ENCODE assay signal across 17 cellular contexts in genomic region chr13:114145256-114145655, GRCh38. TPM values are rescaled to one million over a fixed set of nuclear protein-coding genes. Genes with fewer than 3 reads are reported as not detected.
DNase-seq lines count a peak whose midpoint lies in the region; ATAC-seq and TF ChIP-seq lines count a peak whose summit lies in the region.
"Had no signal": no experiment of that assay in that cellular context is flagged by ENCODE, and none has a peak within 500 bp of the region (broad histone marks: within the 10 kb centered on the region; RNA-seq: fewer than 3 reads in every experiment).

No MANE protein-coding gene starts in this region.

- H2AFZ ChIP-seq in osteoblast (ENCODE audit: low read length): no peak overlapping the region

- no peak for TF ChIP-seq CTCF in osteoblast (IDR thresholded peaks at IDR 0.05; ENCODE audit: extremely low read depth, low read depth, low read length)
- no peak for TF ChIP-seq CTCF in mesothelial cell of epicardium (IDR thresholded peaks at IDR 0.05; ENCODE audit: unreplicated experiment)

- no peak overlapping the region for H3K4me2 ChIP-seq in osteoblast (ENCODE audit: insufficient read depth, low read length)

- H3K36me3 ChIP-seq in osteoblast (ENCODE audit: insufficient read depth, low read length): no peaks in the 10 kb centered on the region
- H3K36me3 ChIP-seq: esophagus squamous epithelium had no signal

- peaks cover 3% of the 10 kb centered on the region for H3K4me1 ChIP-seq in osteoblast (ENCODE audit: insufficient read depth, low read length)

- H3K27ac ChIP-seq in osteoblast (ENCODE audit: low read depth, low read length): no peak overlapping the region
- H3K27ac ChIP-seq: esophagus squamous epithelium had no signal

- CTCF ChIA-PET in activated CD4-positive, alpha-beta T cell treated with anti-CD3 and anti-CD28 coated beads for 36 hours (lab: Charles Lee): interaction anchor here (0.6 to 1.4 kb wide), 4 partner anchors 16 to 78 kb away, joined by 3 to 5 read pairs (median 4); no protein-coding TSS in a partner anchor

- H3K27me3 Mint-ChIP-seq in activated CD4-positive, alpha-beta T cell treated with anti-CD3 and anti-CD28 coated beads for 36 hours: no peaks in the 10 kb centered on the region
- H3K27me3 Mint-ChIP-seq in mesothelial cell of epicardium (ENCODE audit: low read depth): peaks cover 2% of the 10 kb centered on the region

- POLR2A ChIA-PET in activated CD4-positive, alpha-beta T cell treated with anti-CD3 and anti-CD28 coated beads for 36 hours (lab: Charles Lee): interaction anchor here (0.5 to 1.1 kb wide), 2 partner anchors 17 to 1616 kb away, joined by 4 read pairs; no protein-coding TSS in a partner anchor

- intact Hi-C loops in activated CD4-positive, alpha-beta T cell treated with anti-CD3 and anti-CD28 coated beads for 36 hours (cut with DNase I, micrococcal nuclease): loop anchor here in 1 of 2 experiments (5.0 kb wide), 1 partner anchor 33 kb away; no protein-coding TSS in a partner anchor

- no peaks in the 10 kb centered on the region for H3K9me3 Mint-ChIP-seq in activated CD4-positive, alpha-beta T cell treated with anti-CD3 and anti-CD28 coated beads for 36 hours (ENCODE audit: low read depth)
- no peaks in the 10 kb centered on the region for H3K9me3 Mint-ChIP-seq in mesothelial cell of epicardium
- H3K9me3 Mint-ChIP-seq: H9 had no signal

- H3K27ac Mint-ChIP-seq in activated CD4-positive, alpha-beta T cell treated with anti-CD3 and anti-CD28 coated beads for 36 hours: peak overlapping the region; percentile 11
- H3K27ac Mint-ChIP-seq in mesothelial cell of epicardium: no peak overlapping the region
- H3K27ac Mint-ChIP-seq: progenitor cell of endocrine pancreas had no signal

- no peaks in the 10 kb centered on the region for H3K79me2 ChIP-seq in osteoblast (ENCODE audit: insufficient read depth, low read length)

- H3K4me3 ChIP-seq in osteoblast (ENCODE audit: insufficient read depth, low read length): no peak overlapping the region
- H3K4me3 ChIP-seq: esophagus squamous epithelium had no signal

- peak; percentile 6 for DNase-seq in activated CD4-positive, alpha-beta T cell treated with anti-CD3 and anti-CD28 coated beads for 36 hours
- no peak for DNase-seq in activated CD4-positive, alpha-beta T cell treated with anti-CD3 and anti-CD28 coated beads for 1 hour
- peak; percentile 13 for DNase-seq in NCI-H1092 (lab: John Stamatoyannopoulos, UW)
- peak; percentile 15 for DNase-seq in activated CD8-positive, alpha-beta memory T cell treated with anti-CD3 and anti-CD28 coated beads, Interleukin-2, amount 50 U/mL, for 4 hours
- DNase-seq in osteoblast (ENCODE audit: insufficient read length, low spot score, missing footprints): peak; percentile 81
- DNase-seq in mesothelial cell of epicardium (ENCODE audit: low spot score in 2 of 2, unreplicated experiment in 2 of 2): no peak
- no peak for DNase-seq in dedifferentiated amniotic fluid mesenchymal stem cell (ENCODE audit: extremely low spot score)
- DNase-seq in GDM1 (lab: John Stamatoyannopoulos, UW): no peak
- DNase-seq: activated gamma-delta T cell treated with Interleukin-2 at 50 U/mL for 16 hours; esophagus squamous epithelium; H9; mammary epithelial cell; NCI-H510A treated with DMSO at 0.1 percent for 48 hours; stimulated activated naive CD4-positive, alpha-beta T cell had no signal

- no peaks in the 10 kb centered on the region for H3K27me3 ChIP-seq in osteoblast (ENCODE audit: insufficient read depth, low read length)

- H3K9me3 ChIP-seq in osteoblast (ENCODE audit: low read depth, low read length): no peaks in the 10 kb centered on the region
- H3K9me3 ChIP-seq: esophagus squamous epithelium had no signal

- H3K4me1 Mint-ChIP-seq in activated CD4-positive, alpha-beta T cell treated with anti-CD3 and anti-CD28 coated beads for 36 hours: peaks cover 25% of the 10 kb centered on the region
- H3K4me1 Mint-ChIP-seq in mesothelial cell of epicardium: no peaks in the 10 kb centered on the region

- no peaks in the 10 kb centered on the region for H4K20me1 ChIP-seq in osteoblast (ENCODE audit: insufficient read depth, low read length)

- H3K4me3 Mint-ChIP-seq in activated CD4-positive, alpha-beta T cell treated with anti-CD3 and anti-CD28 coated beads for 36 hours: no peak overlapping the region
- H3K4me3 Mint-ChIP-seq in mesothelial cell of epicardium: no peak overlapping the region
- H3K4me3 Mint-ChIP-seq: H9 had no signal

- no peak for ATAC-seq in activated CD4-positive, alpha-beta T cell treated with anti-CD3 and anti-CD28 coated beads for 36 hours
- ATAC-seq: Right ventricle myocardium inferior had no signal

- no peaks in the 10 kb centered on the region for H3K36me3 Mint-ChIP-seq in activated CD4-positive, alpha-beta T cell treated with anti-CD3 and anti-CD28 coated beads for 36 hours (ENCODE audit: low read depth)
- H3K36me3 Mint-ChIP-seq in mesothelial cell of epicardium: no peaks in the 10 kb centered on the region

RNA-seq across cellular contexts. Expression of gene RASA3, which starts 12.8 kb away (rescaled TPM):
- total RNA-seq in activated CD4-positive, alpha-beta T cell treated with anti-CD3 and anti-CD28 coated beads for 36 hours: 10 to 100 TPM; 33.0 to 34.7 TPM
- total RNA-seq in osteoblast (40.7 and 41.3 TPM in 2 replicates), mesothelial cell of epicardium (13.5 to 14.6 TPM (median 13.7 TPM) in 3 replicates)

RNA-seq across cellular contexts. Expression of gene CFAP97D2, which starts 33.8 kb away (rescaled TPM):
- total RNA-seq in activated CD4-positive, alpha-beta T cell treated with anti-CD3 and anti-CD28 coated beads for 36 hours: not detected
- total RNA-seq in osteoblast (not detected in 2 replicates), mesothelial cell of epicardium (not detected in 3 replicates)
- total RNA-seq: Daoy, esophagus squamous epithelium, H9, mammary epithelial cell, progenitor cell of endocrine pancreas, Right ventricle myocardium inferior had no signal

Comparison
In these comparisons a context has a peak if more than half of its experiments do, and no peak if none do; other contexts are left out.
1. DNase-seq: peak in activated CD4-positive, alpha-beta T cell treated with anti-CD3 and anti-CD28 coated beads for 36 hours (single experiment), NCI-H1092 (single experiment), activated CD8-positive, alpha-beta memory T cell treated with anti-CD3 and anti-CD28 coated beads, Interleukin-2, amount 50 U/mL, for 4 hours (single experiment) and osteoblast (single experiment); none in activated CD4-positive, alpha-beta T cell treated with anti-CD3 and anti-CD28 coated beads for 1 hour (single experiment), mesothelial cell of epicardium (0 of 2), dedifferentiated amniotic fluid mesenchymal stem cell (single experiment) and GDM1 (single experiment).